Comparison of ENCODE assay signal across 14 cellular contexts in the genomic region with DNA sequence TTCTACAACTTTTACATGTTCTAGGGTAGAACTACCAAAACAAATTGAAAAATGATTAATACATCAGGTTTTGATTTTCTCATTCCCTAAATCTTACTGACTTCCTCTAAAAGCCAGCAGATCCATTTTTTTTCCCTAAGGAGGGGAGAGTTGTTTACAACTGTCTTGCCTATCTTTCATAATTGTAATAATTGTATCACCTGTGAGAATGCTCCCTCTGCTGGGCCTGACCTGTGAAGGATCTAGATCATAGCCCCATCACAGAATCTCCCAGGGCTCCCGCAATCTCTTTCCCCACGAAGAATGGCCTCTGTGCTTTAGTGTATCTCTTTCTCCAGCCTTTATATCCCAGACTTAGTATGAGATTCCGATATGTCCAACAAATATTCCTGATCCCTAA. TPM values are rescaled to one million over a fixed set of nuclear protein-coding genes. Genes with fewer than 3 reads are reported as not detected.
DNase-seq lines count a peak whose midpoint lies in the region; ATAC-seq, FAIRE-seq and TF ChIP-seq lines count a peak whose summit lies in the region.
"Had no signal": no experiment of that assay in that cellular context is flagged by ENCODE, and none has a peak within 500 bp of the region (broad histone marks: within the 10 kb centered on the region; RNA-seq: fewer than 3 reads in every experiment).

No MANE protein-coding gene starts in this region.

- ATAC-seq in GM18858 (IDR thresholded peaks at IDR 0.05; ENCODE audit: unreplicated experiment) (no peak), upper lobe of left lung (ENCODE audit: low FRiP score in 2 of 2) (no peak)
- ATAC-seq: activated CD4-positive, CD25-positive, alpha-beta regulatory T cell treated with anti-CD3 and anti-CD28 coated beads, Interleukin-2, amount 50 U/mL, for 24 hours; effector memory CD8-positive, alpha-beta T cell; left cardiac atrium; naive thymus-derived CD8-positive, alpha-beta T cell had no signal

- H3K4me1 ChIP-seq in mammary epithelial cell (ENCODE audit: insufficient read depth, low read length) (peaks cover 13% of the 10 kb centered on the region), small intestine (ENCODE audit: control insufficient read depth in 2 of 2, insufficient read depth in 1 of 2, low read depth in 1 of 2, low read length in 1 of 2) (no peaks in the 10 kb centered on the region), upper lobe of left lung (peaks cover 6 to 16% (median 9%) of the 10 kb centered on the region in 4 donors)

- no peak overlapping the region for H3K27ac Mint-ChIP-seq in MCF 10A (ENCODE audit: low read depth, unreplicated experiment)
- H3K27ac Mint-ChIP-seq: effector memory CD8-positive, alpha-beta T cell had no signal

- H3K27me3 ChIP-seq in mammary epithelial cell (ENCODE audit: insufficient read depth, low read length), result no peaks in the 10 kb centered on the region
- H3K27me3 ChIP-seq in WERI-Rb-1 (ENCODE audit: insufficient read depth, low read depth, severe bottlenecking), result no peaks in the 10 kb centered on the region
- H3K27me3 ChIP-seq in small intestine (ENCODE audit: control insufficient read depth in 2 of 2, insufficient read depth in 2 of 2, low read length in 2 of 2), result no peaks in the 10 kb centered on the region
- H3K27me3 ChIP-seq in dorsolateral prefrontal cortex, result peaks cover 0 to 11% (median 0%) of the 10 kb centered on the region in 45 donors
- no peaks in the 10 kb centered on the region for H3K27me3 ChIP-seq in upper lobe of left lung
- H3K27me3 ChIP-seq: sigmoid colon had no signal

- CTCF ChIA-PET in mammary epithelial cell (lab: Charles Lee; ENCODE audit: low non-redundant PET), result no interaction called here
- CTCF ChIA-PET in MCF 10A (lab: Yijun Ruan, JAX), result interaction anchor here (0.7 to 3.6 kb wide), 9 partner anchors 12 to 78 kb away, joined by 3 to 23 read pairs (median 3); no protein-coding TSS in a partner anchor

- no peak overlapping the region for H3K9ac ChIP-seq in mammary epithelial cell (ENCODE audit: insufficient read depth, low read length)
- H3K9ac ChIP-seq: BLaER1 treated with 17β-estradiol and CSF1 and Interleukin-3, amounts not matched to agents 10 nM and 100 nM had no signal

- H3K9me3 ChIP-seq in mammary epithelial cell (replicated peaks; ENCODE audit: insufficient read depth, low read length) (no peaks in the 10 kb centered on the region), WERI-Rb-1 (ENCODE audit: severe bottlenecking) (no peaks in the 10 kb centered on the region), small intestine (ENCODE audit: control insufficient read depth, low read depth) (no peaks in the 10 kb centered on the region), upper lobe of left lung (no peaks in the 10 kb centered on the region)
- H3K9me3 ChIP-seq: sigmoid colon had no signal

- H3K36me3 ChIP-seq in mammary epithelial cell (ENCODE audit: insufficient read depth, low read length) (no peaks in the 10 kb centered on the region), WERI-Rb-1 (peaks cover 11% of the 10 kb centered on the region), small intestine (ENCODE audit: control insufficient read depth in 2 of 2, insufficient read depth in 2 of 2, low read length in 2 of 2) (no peaks in the 10 kb centered on the region), upper lobe of left lung (no peaks in the 10 kb centered on the region)
- H3K36me3 ChIP-seq: sigmoid colon had no signal

- no peak overlapping the region for H2AFZ ChIP-seq in mammary epithelial cell (ENCODE audit: low read depth, low read length)

- H3K27ac ChIP-seq in mammary epithelial cell (ENCODE audit: insufficient read depth, low read depth, low read length) (no peak overlapping the region), WERI-Rb-1 (no peak overlapping the region), small intestine (ENCODE audit: low read depth in 1 of 2, low read length in 1 of 2) (no peak overlapping the region), dorsolateral prefrontal cortex (no peak overlapping the region), upper lobe of left lung (no peak overlapping the region)
- H3K27ac ChIP-seq: BLaER1 treated with 17β-estradiol and CSF1 and Interleukin-3, amounts not matched to agents 10 nM and 100 nM; sigmoid colon had no signal

- H3K4me3 Mint-ChIP-seq in MCF 10A (ENCODE audit: unreplicated experiment), result no peak overlapping the region
- H3K4me3 Mint-ChIP-seq: effector memory CD8-positive, alpha-beta T cell; naive thymus-derived CD8-positive, alpha-beta T cell had no signal

- no peak overlapping the region for H3K4me3 ChIP-seq in mammary epithelial cell (replicated peaks in 1 of 3; ENCODE audit: insufficient read depth in 1 of 3, low read depth in 2 of 3, low read length in 3 of 3)
- no peak overlapping the region for H3K4me3 ChIP-seq in HFF-Myc (replicated peaks; ENCODE audit: low read depth, low read length)
- no peak overlapping the region for H3K4me3 ChIP-seq in WERI-Rb-1 (ENCODE audit: low read depth, low read length)
- no peak overlapping the region for H3K4me3 ChIP-seq in small intestine (ENCODE audit: low read depth in 1 of 2, low read length in 2 of 2)
- H3K4me3 ChIP-seq in dorsolateral prefrontal cortex, result no peak overlapping the region
- no peak overlapping the region for H3K4me3 ChIP-seq in upper lobe of left lung
- H3K4me3 ChIP-seq: BLaER1 treated with 17β-estradiol and CSF1 and Interleukin-3, amounts not matched to agents 10 nM and 100 nM; sigmoid colon had no signal

- BruUV-seq in mammary epithelial cell (replicated peaks; lab: Mats Ljungman, UMichigan) (no TSS peak), MCF 10A (replicated peaks; lab: Mats Ljungman, UMichigan) (no TSS peak)

- H3K4me1 Mint-ChIP-seq in MCF 10A (ENCODE audit: insufficient read depth, unreplicated experiment), result peaks cover 3% of the 10 kb centered on the region

- no peaks in the 10 kb centered on the region for H3K9me3 Mint-ChIP-seq in MCF 10A (ENCODE audit: unreplicated experiment)
- H3K9me3 Mint-ChIP-seq: effector memory CD8-positive, alpha-beta T cell; naive thymus-derived CD8-positive, alpha-beta T cell had no signal

- FAIRE-seq in small intestine (lab: Jason Lieb, UNC), result no peak

- in situ Hi-C loops in mammary epithelial cell (cut with MboI; ENCODE audit: low sequenced_read_pairs in 2 of 2), result no loop called here

- H3K36me3 Mint-ChIP-seq in MCF 10A (ENCODE audit: insufficient read depth, unreplicated experiment), result no peaks in the 10 kb centered on the region

- TF ChIP-seq CTCF in mammary epithelial cell (conservative IDR thresholded peaks at IDR 0.05 in 1 of 2, IDR thresholded peaks at IDR 0.05 in 1 of 2; ENCODE audit: extremely low read depth in 1 of 2, insufficient read depth in 1 of 2, low read depth in 1 of 2, low read length in 2 of 2) (peak; percentile 22 to 47), MCF 10A (IDR thresholded peaks at IDR 0.05; ENCODE audit: unreplicated experiment) (no peak), HFF-Myc (IDR thresholded peaks at IDR 0.05; ENCODE audit: low read depth, low read length, missing control alignments) (peak; percentile 6), WERI-Rb-1 (IDR thresholded peaks at IDR 0.05; ENCODE audit: low read depth, low read length) (peak; percentile 18; the same call in 1 of the 2 replicates), dorsolateral prefrontal cortex (IDR thresholded peaks at IDR 0.05 in 54 of 56, conservative IDR thresholded peaks at IDR 0.05 in 2 of 56; ENCODE audit: low read depth in 1 of 56, partially characterized antibody in 56 of 56) (no peak), upper lobe of left lung (IDR thresholded peaks at IDR 0.05) (no peak)

- intact Hi-C loops in mammary epithelial cell (cut with micrococcal nuclease), result no loop called here
- intact Hi-C loops in MCF 10A (cut with micrococcal nuclease), result loop anchor here (5.0 kb wide), 1 partner anchor 43 kb away; no protein-coding TSS in a partner anchor
- intact Hi-C loops in dorsolateral prefrontal cortex (cut with DNase I), result no loop called here

- no peak for TF ChIP-seq EP300 in upper lobe of left lung (IDR thresholded peaks at IDR 0.05)

- dilution Hi-C loops in mammary epithelial cell (cut with HindIII; ENCODE audit: low sequenced_read_pairs), result loop anchor here (5.0 kb wide), 1 partner anchor 43 kb away; no protein-coding TSS in a partner anchor

- no peaks in the 10 kb centered on the region for H4K20me1 ChIP-seq in mammary epithelial cell (ENCODE audit: insufficient read depth, low read length)
- H4K20me1 ChIP-seq: BLaER1 treated with 17β-estradiol and CSF1 and Interleukin-3, amounts not matched to agents 10 nM and 100 nM had no signal

- POLR2A ChIA-PET in MCF 10A (lab: Yijun Ruan, JAX), result interaction anchor here (0.7 to 2.2 kb wide), 3 partner anchors 15 to 88 kb away, joined by 3 to 5 read pairs (median 3); a partner anchor contains a TSS

- TF ChIP-seq POLR2A in upper lobe of left lung (IDR thresholded peaks at IDR 0.05), result no peak

- DNase-seq in mammary epithelial cell (no peak), MCF 10A (ENCODE audit: unreplicated experiment) (no peak), HFF-Myc (ENCODE audit: extremely low read depth, low read depth) (no peak), WERI-Rb-1 (no peak), small intestine (peak; percentile 34), dorsolateral prefrontal cortex (no peak), upper lobe of left lung (no peak)
- DNase-seq: effector memory CD8-positive, alpha-beta T cell; left cardiac atrium; naive thymus-derived CD8-positive, alpha-beta T cell; sigmoid colon had no signal

- peaks cover 5% of the 10 kb centered on the region for H3K79me2 ChIP-seq in mammary epithelial cell (ENCODE audit: insufficient read depth, low read length)

- no peaks in the 10 kb centered on the region for H3K27me3 Mint-ChIP-seq in MCF 10A (ENCODE audit: insufficient read depth, unreplicated experiment)

- WGBS in mammary epithelial cell (ENCODE audit: low coverage, missing lambda C conversion rate), result 88% methylated on average over 3 of the region's 3 CpGs
- 44 to 76% (median 63%) methylated on average over 3 of the region's 3 CpGs for WGBS in small intestine, 3 donors
- WGBS in upper lobe of left lung, 2 donors, result 87 to 91% methylated on average over 3 of the region's 3 CpGs

- no peak overlapping the region for H3K4me2 ChIP-seq in mammary epithelial cell (ENCODE audit: insufficient read depth, low read depth, low read length)
- H3K4me2 ChIP-seq: BLaER1 treated with 17β-estradiol and CSF1 and Interleukin-3, amounts not matched to agents 10 nM and 100 nM had no signal

RNA-seq across cellular contexts. Expression of a gene that starts 9.1 kb away (rescaled TPM):
- total RNA-seq in mammary epithelial cell (under 1 TPM; 0.83 to 0.87 TPM), MCF 10A (2022) (0.93 and 1.2 TPM in 2 replicates), dorsolateral prefrontal cortex (10 to 100 TPM in 8 of 120 experiments, 1 to 10 TPM in 112; 2.3 to 17.4 (median 6.7) TPM), upper lobe of left lung (10 to 100 TPM in 3 of 6 donors, 1 to 10 TPM in 3; 3.6 to 28.3 (median 10.3) TPM)
- polyA plus RNA-seq in mammary epithelial cell (2.2 TPM), small intestine (1 to 10 TPM in 1 of 3 donors, under 1 TPM in 2; 0.22 to 2.3 (median 0.27) TPM)
- polyA minus RNA-seq in mammary epithelial cell, result 0.21 TPM

RNA-seq across cellular contexts. Expression of a gene that starts 9.9 kb away (rescaled TPM):
- total RNA-seq in mammary epithelial cell (1 to 10 TPM; 3.1 to 6.5 TPM), MCF 10A (2022) (3.4 and 4.6 TPM in 2 replicates), dorsolateral prefrontal cortex (10 to 100 TPM in 24 of 120 experiments, 1 to 10 TPM in 96; 3.4 to 17.7 (median 7.3) TPM), upper lobe of left lung (10 to 100 TPM; 13.7 to 49.2 (median 38.0) TPM)
- polyA plus RNA-seq in mammary epithelial cell (4.9 TPM), small intestine (10 to 100 TPM in 2 of 3 donors, 1 to 10 TPM in 1; 9.6 to 17.7 (median 15.4) TPM)
- not detected for polyA minus RNA-seq in mammary epithelial cell

RNA-seq across cellular contexts. Expression of a gene that starts 14.9 kb away (rescaled TPM):
- total RNA-seq in mammary epithelial cell, result 10 to 100 TPM; 29.2 to 30.8 TPM
- 50.0 TPM for polyA plus RNA-seq in mammary epithelial cell
- 68.7 TPM for polyA minus RNA-seq in mammary epithelial cell
- total RNA-seq in MCF 10A (2022), result 27.6 and 33.0 TPM in 2 replicates
- polyA plus RNA-seq in small intestine, result 10 to 100 TPM; 20.4 to 42.3 (median 30.8) TPM
- total RNA-seq in dorsolateral prefrontal cortex, result 10 to 100 TPM; 25.1 to 46.4 (median 34.3) TPM
- total RNA-seq in upper lobe of left lung, result 10 to 100 TPM; 11.8 to 36.9 (median 27.2) TPM

RNA-seq across cellular contexts. Expression of a gene that starts 15.1 kb away (rescaled TPM):
- total RNA-seq in mammary epithelial cell (100 to 1,000 TPM in 1 of 2 donors, 10 to 100 TPM in 1; 67.5 to 111 TPM), MCF 10A (2022) (138 and 140 TPM in 2 replicates), dorsolateral prefrontal cortex (100 to 1,000 TPM in 1 of 120 experiments, 10 to 100 TPM in 119; 47.3 to 106 (median 69.1) TPM), upper lobe of left lung (100 to 1,000 TPM in 4 of 6 donors, 10 to 100 TPM in 2; 93.4 to 337 (median 125) TPM)
- polyA plus RNA-seq in mammary epithelial cell (145 TPM), small intestine (100 to 1,000 TPM; 179 to 237 (median 201) TPM)
- polyA minus RNA-seq in mammary epithelial cell, result 95.5 TPM

RNA-seq across cellular contexts. Expression of a gene that starts 18.6 kb away (rescaled TPM):
- total RNA-seq in mammary epithelial cell, result 1 to 10 TPM in 1 of 2 donors, under 1 TPM in 1; 0.83 to 5.2 TPM
- polyA plus RNA-seq in mammary epithelial cell, result 3.4 TPM
- not detected for polyA minus RNA-seq in mammary epithelial cell
- 4.3 and 4.7 TPM in 2 replicates for total RNA-seq in MCF 10A (2022)
- polyA plus RNA-seq in small intestine, result 100 to 1,000 TPM in 1 of 3 donors, 10 to 100 TPM in 2; 20.0 to 106 (median 59.2) TPM
- total RNA-seq in dorsolateral prefrontal cortex, result 1 to 10 TPM in 61 of 120 experiments, under 1 TPM in 55, not detected in 4; 0.20 to 3.8 (median 1.0) TPM
- under 1 TPM in 3 of 6 donors, not detected in 3; 0.26 to 0.37 (median 0.33) TPM for total RNA-seq in upper lobe of left lung
- total RNA-seq: left cardiac atrium, sigmoid colon had no signal
- polyA plus RNA-seq: naive thymus-derived CD8-positive, alpha-beta T cell had no signal

Comparison
In these comparisons a context has a peak if more than half of its experiments do, and no peak if none do; other contexts are left out.
1. CTCF ChIP-seq: peak in mammary epithelial cell (2 of 2), HFF-Myc (single experiment) and WERI-Rb-1 (single experiment); none in MCF 10A (single experiment), dorsolateral prefrontal cortex (0 of 56) and upper lobe of left lung (0 of 6).